12 cellular contexts compared by ENCODE assay signal in genomic region chr20:33702861-33703260, GRCh38. TPM values are rescaled to one million over a fixed set of nuclear protein-coding genes. Genes with fewer than 3 reads are reported as not detected.
DNase-seq lines count a peak whose midpoint lies in the region; ATAC-seq and TF ChIP-seq lines count a peak whose summit lies in the region.
"Had no signal": no experiment of that assay in that cellular context is flagged by ENCODE, and none has a peak within 500 bp of the region (broad histone marks: within the 10 kb centered on the region; RNA-seq: fewer than 3 reads in every experiment).

No MANE protein-coding gene starts in this region.

- DNase-seq in D341Med (ENCODE audit: low spot score) (peak; percentile 81), NCI-H2171 (lab: John Stamatoyannopoulos, UW) (peak; percentile 98), middle frontal gyrus (ENCODE audit: extremely low spot score, low spot score) (peak; percentile 65)
- DNase-seq in stimulated activated CD8-positive, alpha-beta memory T cell treated with anti-CD3 and anti-CD28 coated beads, Interleukin-4, amount 100 ng/mL, for 48 hours: no peak
- DNase-seq in CD8-positive, alpha-beta T cell: no peak
- DNase-seq: activated naive CD4-positive, alpha-beta T cell treated with anti-CD3 and anti-CD28 coated beads, Interleukin-2, amount 50 U/mL, for 16 hours; effector memory CD4-positive, alpha-beta T cell had no signal

- H3K36me3 ChIP-seq in CD8-positive, alpha-beta T cell (ENCODE audit: insufficient read depth, low read length): no peaks in the 10 kb centered on the region

- no peak overlapping the region for H3K4me3 ChIP-seq in CD8-positive, alpha-beta T cell (ENCODE audit: low read depth, low read length)

- no peak for TF ChIP-seq CTCF in brain (conservative IDR thresholded peaks at IDR 0.05)
- no peak for TF ChIP-seq CTCF in CD8-positive, alpha-beta T cell (IDR thresholded peaks at IDR 0.05)

- H3K9me3 ChIP-seq in CD8-positive, alpha-beta T cell (ENCODE audit: low read length): no peaks in the 10 kb centered on the region

- peak overlapping the region in 4 of 5 experiments; percentile 59 to 93 (median 74) for H3K27ac Mint-ChIP-seq in brain
- no peak overlapping the region for H3K27ac Mint-ChIP-seq in CD8-positive, alpha-beta T cell
- H3K27ac Mint-ChIP-seq: memory B cell had no signal

- intact Hi-C loops in CD8-positive, alpha-beta T cell (cut with DNase I, micrococcal nuclease): no loop called here

- peaks cover 8% of the 10 kb centered on the region for H3K4me1 Mint-ChIP-seq in brain
- H3K4me1 Mint-ChIP-seq in CD8-positive, alpha-beta T cell (ENCODE audit: low read depth): no peaks in the 10 kb centered on the region
- H3K4me1 Mint-ChIP-seq: memory B cell had no signal

- POLR2A ChIA-PET in CD8-positive, alpha-beta T cell (lab: Charles Lee): no interaction called here

- H3K27me3 Mint-ChIP-seq in brain: no peaks in the 10 kb centered on the region
- H3K27me3 Mint-ChIP-seq in CD8-positive, alpha-beta T cell (ENCODE audit: low read depth): no peaks in the 10 kb centered on the region
- H3K27me3 Mint-ChIP-seq: memory B cell had no signal

- peaks cover 33% of the 10 kb centered on the region for H3K36me3 Mint-ChIP-seq in brain
- peaks cover 27% of the 10 kb centered on the region for H3K36me3 Mint-ChIP-seq in CD8-positive, alpha-beta T cell

- no peaks in the 10 kb centered on the region for H3K4me1 ChIP-seq in CD8-positive, alpha-beta T cell (ENCODE audit: insufficient read depth, low read length)

- H3K9me3 Mint-ChIP-seq in brain: peaks cover 0 to 27% (median 12%) of the 10 kb centered on the region in 5 experiments
- H3K9me3 Mint-ChIP-seq in CD8-positive, alpha-beta T cell: no peaks in the 10 kb centered on the region

- ATAC-seq in GM21515 (IDR thresholded peaks at IDR 0.05; ENCODE audit: unreplicated experiment) (no peak), GM21381 (IDR thresholded peaks at IDR 0.05; ENCODE audit: unreplicated experiment) (no peak)
- ATAC-seq in CD8-positive, alpha-beta T cell: no peak

- CTCF ChIA-PET in CD8-positive, alpha-beta T cell (lab: Charles Lee): interaction anchor here (1.5 kb wide), 1 partner anchor 35 kb away, joined by 4 read pairs; the partner anchor contains the start of gene ACTL10

- H3K27ac ChIP-seq in CD8-positive, alpha-beta T cell (ENCODE audit: low read depth, low read length): no peak overlapping the region

- H3K27me3 ChIP-seq in CD8-positive, alpha-beta T cell (ENCODE audit: insufficient read depth, low read length): no peaks in the 10 kb centered on the region

- peak overlapping the region in 2 of 5 experiments; percentile 7 to 13 for H3K4me3 Mint-ChIP-seq in brain
- H3K4me3 Mint-ChIP-seq in CD8-positive, alpha-beta T cell: no peak overlapping the region
- H3K4me3 Mint-ChIP-seq: memory B cell had no signal

RNA-seq across cellular contexts. Expression of gene E2F1, which starts 16.7 kb away (rescaled TPM):
- 73.1 TPM for polyA plus RNA-seq in brain (ENCODE audit: insufficient read depth, low read depth, low replicate concordance)
- 1 to 10 TPM; 1.2 to 1.3 TPM for total RNA-seq in CD8-positive, alpha-beta T cell

RNA-seq across cellular contexts. Expression of gene PXMP4, which starts 17.2 kb away (rescaled TPM):
- polyA plus RNA-seq in brain (ENCODE audit: insufficient read depth, low read depth, low replicate concordance): 23.5 TPM
- 1 to 10 TPM; 2.7 to 2.8 TPM for total RNA-seq in CD8-positive, alpha-beta T cell

RNA-seq across cellular contexts. Expression of gene NECAB3, which starts 28.6 kb away (rescaled TPM):
- polyA plus RNA-seq in brain (ENCODE audit: insufficient read depth, low read depth, low replicate concordance): 75.9 TPM
- 1 to 10 TPM; 5.7 to 5.9 TPM for total RNA-seq in CD8-positive, alpha-beta T cell

RNA-seq across cellular contexts. Expression of gene ZNF341, which starts 28.9 kb away (rescaled TPM):
- polyA plus RNA-seq in brain (ENCODE audit: insufficient read depth, low read depth, low replicate concordance): 6.0 TPM
- 1 to 10 TPM; 2.4 to 2.9 TPM for total RNA-seq in CD8-positive, alpha-beta T cell

RNA-seq across cellular contexts. Expression of gene ACTL10, which starts 36.1 kb away (rescaled TPM):
- 1.4 TPM for polyA plus RNA-seq in brain (ENCODE audit: insufficient read depth, low read depth, low replicate concordance)
- total RNA-seq in CD8-positive, alpha-beta T cell: under 1 TPM; 0.65 to 0.75 TPM
- total RNA-seq: H4 had no signal

Comparison
In these comparisons a context has a peak if more than half of its experiments do, and no peak if none do; other contexts are left out.
1. DNase-seq: peak in D341Med (single experiment), NCI-H2171 (single experiment) and middle frontal gyrus (single experiment); none in stimulated activated CD8-positive, alpha-beta memory T cell treated with anti-CD3 and anti-CD28 coated beads, Interleukin-4, amount 100 ng/mL, for 48 hours (single experiment) and CD8-positive, alpha-beta T cell (0 of 7).